Comparison of ENCODE assay signal across 10 cellular contexts in genomic region chr11:63802637-63803414, GRCh38. TPM values are rescaled to one million over a fixed set of nuclear protein-coding genes. Genes with fewer than 3 reads are reported as not detected.
DNase-seq lines count a peak whose midpoint lies in the region; ATAC-seq and TF ChIP-seq lines count a peak whose summit lies in the region.
"Had no signal": no experiment of that assay in that cellular context is flagged by ENCODE, and none has a peak within 500 bp of the region (broad histone marks: within the 10 kb centered on the region; RNA-seq: fewer than 3 reads in every experiment).

No MANE protein-coding gene starts in this region.

- H3K27me3 ChIP-seq in OCI-LY1 (ENCODE audit: insufficient read depth, low read length) (0 out of 2 replicates have a peak, but pooled peaks cover 6% of the 10 kb centered on the region), spleen (replicated peaks in 1 of 7) (peaks cover 0 to 3% (median 0%) of the 10 kb centered on the region in 7 donors)
- H3K27me3 ChIP-seq: BLaER1 had no signal

- POLR2A ChIA-PET in activated CD4-positive, alpha-beta T cell treated with anti-CD3 and anti-CD28 coated beads for 36 hours (lab: Charles Lee), result no interaction called here

- no peaks in the 10 kb centered on the region for H3K9me3 ChIP-seq in OCI-LY1 (ENCODE audit: low read length)
- no peaks in the 10 kb centered on the region for H3K9me3 ChIP-seq in spleen
- H3K9me3 ChIP-seq: BLaER1 had no signal

- 0 out of 2 replicates have a peak overlapping the region, but pooled peaks have one; percentile 2 for H2AFZ ChIP-seq in OCI-LY1 (ENCODE audit: low read length)

- TF ChIP-seq CTCF in OCI-LY1 (IDR thresholded peaks at IDR 0.05; ENCODE audit: low read length), result no peak
- TF ChIP-seq CTCF in spleen (IDR thresholded peaks at IDR 0.05 in 8 of 11, conservative IDR thresholded peaks at IDR 0.05 in 3 of 11), result no peak

- no peak overlapping the region for H3K9ac ChIP-seq in OCI-LY1 (ENCODE audit: low read length)
- H3K9ac ChIP-seq: BLaER1 had no signal

- H3K4me2 ChIP-seq in OCI-LY1 (ENCODE audit: low read length), result no peak overlapping the region
- H3K4me2 ChIP-seq: BLaER1 had no signal

- ATAC-seq in activated CD4-positive, alpha-beta T cell treated with anti-CD3 and anti-CD28 coated beads for 36 hours, result peak; percentile 26
- no peak for ATAC-seq in HG03571 (IDR thresholded peaks at IDR 0.05; ENCODE audit: unreplicated experiment)

- H3K36me3 Mint-ChIP-seq in activated CD4-positive, alpha-beta T cell treated with anti-CD3 and anti-CD28 coated beads for 36 hours (ENCODE audit: low read depth), result no peaks in the 10 kb centered on the region

- no peaks in the 10 kb centered on the region for H3K9me2 ChIP-seq in OCI-LY1 (ENCODE audit: low read depth, low read length)

- intact Hi-C loops in activated CD4-positive, alpha-beta T cell treated with anti-CD3 and anti-CD28 coated beads for 36 hours (cut with DNase I, micrococcal nuclease), result no loop called here
- intact Hi-C loops in spleen (cut with DNase I; ENCODE audit: low total_unique reads), result no loop called here

- no peak overlapping the region for H3K27ac Mint-ChIP-seq in activated CD4-positive, alpha-beta T cell treated with anti-CD3 and anti-CD28 coated beads for 36 hours
- H3K27ac Mint-ChIP-seq: nephron had no signal

- peak; percentile 13 for DNase-seq in activated CD4-positive, alpha-beta T cell treated with anti-CD3 and anti-CD28 coated beads for 36 hours
- DNase-seq in activated CD4-positive, alpha-beta T cell treated with anti-CD3 and anti-CD28 coated beads for 4 hours, result no peak
- DNase-seq in fibroblast of gingiva (ENCODE audit: low read depth) (peak; percentile 60), spleen (peak; percentile 29)
- no peak for DNase-seq in activated naive CD4-positive, alpha-beta T cell treated with Interleukin-2 at 50 U/mL for 16 hours
- DNase-seq in stimulated activated CD4-positive, alpha-beta T cell treated with anti-CD3 and anti-CD28 coated beads, Interleukin-4, amount 100 ng/mL, for 4 hours, result no peak

- H3K4me3 ChIP-seq in OCI-LY1 (ENCODE audit: low read depth, low read length, poor library complexity, severe bottlenecking), result no peak overlapping the region
- no peak overlapping the region for H3K4me3 ChIP-seq in spleen
- H3K4me3 ChIP-seq: BLaER1 had no signal

- H3K9me3 Mint-ChIP-seq in activated CD4-positive, alpha-beta T cell treated with anti-CD3 and anti-CD28 coated beads for 36 hours (ENCODE audit: low read depth), result no peaks in the 10 kb centered on the region

- H3K4me3 Mint-ChIP-seq in activated CD4-positive, alpha-beta T cell treated with anti-CD3 and anti-CD28 coated beads for 36 hours, result no peak overlapping the region
- H3K4me3 Mint-ChIP-seq: nephron had no signal

- H3K4me1 Mint-ChIP-seq in activated CD4-positive, alpha-beta T cell treated with anti-CD3 and anti-CD28 coated beads for 36 hours, result no peaks in the 10 kb centered on the region
- H3K4me1 Mint-ChIP-seq: nephron had no signal

- no peak for TF ChIP-seq POLR2A in spleen (IDR thresholded peaks at IDR 0.05)

- H3K36me3 ChIP-seq in OCI-LY1 (ENCODE audit: insufficient read depth, low read length) (no peaks in the 10 kb centered on the region), spleen (no peaks in the 10 kb centered on the region)
- H3K36me3 ChIP-seq: BLaER1 had no signal

- peaks cover 5% of the 10 kb centered on the region for H3K4me1 ChIP-seq in OCI-LY1 (ENCODE audit: insufficient read depth, low read length, severe bottlenecking)
- no peaks in the 10 kb centered on the region for H3K4me1 ChIP-seq in spleen
- H3K4me1 ChIP-seq: BLaER1 had no signal

- CTCF ChIA-PET in activated CD4-positive, alpha-beta T cell treated with anti-CD3 and anti-CD28 coated beads for 36 hours (lab: Charles Lee), result interaction anchor here (0.8 to 1.1 kb wide), 2 partner anchors 15 to 38 kb away, joined by 3 to 4 read pairs; no protein-coding TSS in a partner anchor

- peaks cover 7% of the 10 kb centered on the region for H3K27me3 Mint-ChIP-seq in activated CD4-positive, alpha-beta T cell treated with anti-CD3 and anti-CD28 coated beads for 36 hours

- 80 to 86% (median 83%) methylated on average over 10 of the region's 10 CpGs for WGBS in spleen, 5 donors

- H3K79me2 ChIP-seq in OCI-LY1 (ENCODE audit: insufficient read depth, low read length), result no peaks in the 10 kb centered on the region

- H4K20me1 ChIP-seq in OCI-LY1 (ENCODE audit: insufficient read depth, low read length), result no peaks in the 10 kb centered on the region
- H4K20me1 ChIP-seq: BLaER1 had no signal

- H3K27ac ChIP-seq in OCI-LY1 (ENCODE audit: low read depth, low read length, poor library complexity, severe bottlenecking), result no peak overlapping the region
- H3K27ac ChIP-seq in spleen, result peak overlapping the region in 2 of 8 donors; percentile 27 to 30
- H3K27ac ChIP-seq: BLaER1 had no signal

- no peaks in the 10 kb centered on the region for H3F3A ChIP-seq in OCI-LY1 (ENCODE audit: insufficient read depth, low read length)

RNA-seq across cellular contexts. Expression of gene SPINDOC, which starts 10.4 kb away (rescaled TPM):
- 10 to 100 TPM; 25.7 to 26.2 TPM for total RNA-seq in activated CD4-positive, alpha-beta T cell treated with anti-CD3 and anti-CD28 coated beads for 36 hours
- total RNA-seq in spleen, result 10 to 100 TPM in 6 of 7 donors, 1 to 10 TPM in 1; 10.0 to 16.8 (median 13.8) TPM
- 10 to 100 TPM in 1 of 3 donors, 1 to 10 TPM in 2; 5.1 to 12.9 (median 6.9) TPM for polyA plus RNA-seq in spleen

RNA-seq across cellular contexts. Expression of gene ZFTA, which starts 34.3 kb away (rescaled TPM):
- total RNA-seq in activated CD4-positive, alpha-beta T cell treated with anti-CD3 and anti-CD28 coated beads for 36 hours, result 1 to 10 TPM; 1.5 to 1.7 TPM
- 10 to 100 TPM in 4 of 7 donors, 1 to 10 TPM in 3; 7.7 to 16.9 (median 10.3) TPM for total RNA-seq in spleen
- polyA plus RNA-seq in spleen, result 1 to 10 TPM; 3.8 to 6.3 (median 4.5) TPM

RNA-seq across cellular contexts. Expression of gene MARK2, which starts 36.1 kb away (rescaled TPM):
- total RNA-seq in activated CD4-positive, alpha-beta T cell treated with anti-CD3 and anti-CD28 coated beads for 36 hours, result 10 to 100 TPM; 24.3 to 24.9 TPM
- 10 to 100 TPM; 41.2 to 67.3 (median 48.6) TPM for total RNA-seq in spleen
- polyA plus RNA-seq in spleen, result 10 to 100 TPM in 1 of 3 donors, 1 to 10 TPM in 2; 6.9 to 23.3 (median 7.0) TPM

Comparison
In these comparisons a context has a peak if more than half of its experiments do, and no peak if none do; other contexts are left out.
1. DNase-seq: peak in activated CD4-positive, alpha-beta T cell treated with anti-CD3 and anti-CD28 coated beads for 36 hours (single experiment), fibroblast of gingiva (single experiment) and spleen (single experiment); none in activated CD4-positive, alpha-beta T cell treated with anti-CD3 and anti-CD28 coated beads for 4 hours (0 of 2), activated naive CD4-positive, alpha-beta T cell treated with Interleukin-2 at 50 U/mL for 16 hours (single experiment) and stimulated activated CD4-positive, alpha-beta T cell treated with anti-CD3 and anti-CD28 coated beads, Interleukin-4, amount 100 ng/mL, for 4 hours (0 of 2).